In the genomic region with DNA sequence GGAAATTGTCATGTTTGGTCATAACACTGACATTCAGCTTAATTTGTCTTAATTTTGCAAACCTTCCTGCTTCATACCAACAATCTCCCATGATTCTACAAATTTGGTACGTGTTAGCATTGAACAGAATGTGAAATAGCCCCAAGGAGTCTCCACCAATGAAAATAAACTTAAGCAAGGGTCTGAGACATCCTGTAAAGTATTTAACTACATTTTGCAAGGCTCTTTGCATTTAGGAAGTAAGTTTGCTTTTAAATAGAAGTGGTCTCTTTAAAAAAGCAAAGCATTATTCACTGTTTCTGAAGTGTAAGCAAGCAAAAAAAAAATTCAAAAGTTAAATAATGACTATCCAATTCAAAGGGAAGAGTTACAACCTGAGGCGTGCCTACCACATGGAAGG, we compare ENCODE assay signal across 23 cellular contexts.
"Had no signal": no experiment of that assay in that cellular context is flagged by ENCODE, and none has a peak within 500 bp of the region (broad histone marks: within the 10 kb centered on the region; RNA-seq: fewer than 3 reads in every experiment).

No MANE protein-coding gene starts in this region.

- DNase-seq: heart right ventricle; islet precursor cell; midbrain; mucosa of descending colon; naive thymus-derived CD4-positive, alpha-beta T cell; nucleus accumbens; right cardiac atrium; stimulated activated CD4-positive, alpha-beta T cell treated with anti-CD3 and anti-CD28 coated beads, Interleukin-12 subunit alpha, Interleukin-12 subunit beta, amount 100 ng/mL, for 4 hours; stimulated activated CD4-positive, alpha-beta T cell treated with anti-CD3 and anti-CD28 coated beads, Interleukin-15, amount 100 ng/mL, for 24 hours; stimulated activated CD4-positive, alpha-beta T cell treated with anti-CD3 and anti-CD28 coated beads, Interleukin-2, amount 100 ng/mL, for 24 hours; stimulated activated CD4-positive, alpha-beta T cell treated with anti-CD3 and anti-CD28 coated beads, Interleukin-4, amount 100 ng/mL, for 1 hour; stimulated activated naive B cell treated with anti-CD40 and anti-IgM and Interleukin-4, amounts not matched to agents 10 μg/mL and 1 μg/mL and 100 μg/mL, for 72 hours; stimulated activated naive CD8-positive, alpha-beta T cell treated with anti-CD3 and anti-CD28 coated beads, Interleukin-15, Interleukin-2, amounts not matched to agents 100 U/mL and 50 U/mL, for 24 hours; stomach; tibial artery; trophoblast cell; upper lobe of right lung had no signal

- H3K4me1 ChIP-seq: tibial artery, upper lobe of right lung had no signal

- H3K27ac ChIP-seq: hepatocyte, skin epidermis, suprapubic skin, thoracic aorta, tibial artery, upper lobe of right lung had no signal

- H3K36me3 ChIP-seq: heart right ventricle, stomach, suprapubic skin, thoracic aorta, tibial artery, upper lobe of right lung had no signal

- ATAC-seq: mucosa of descending colon; naive thymus-derived CD4-positive, alpha-beta T cell; natural killer cell treated with Interleukin-12 subunit alpha and Interleukin-12 subunit beta and Interleukin-15 and Interleukin-18, amount 100 ng/mL, for 72 hours; sciatic nerve; stimulated activated naive B cell treated with anti-CD40 and anti-IgM and Interleukin-4, amounts not matched to agents 10 μg/mL and 1 μg/mL and 100 μg/mL, for 72 hours; stimulated activated naive CD8-positive, alpha-beta T cell treated with anti-CD3 and anti-CD28 coated beads, Interleukin-15, Interleukin-2, amounts not matched to agents 100 U/mL and 50 U/mL, for 24 hours; upper lobe of right lung had no signal

- H3K4me2 ChIP-seq: hepatocyte had no signal

- H3K9me3 ChIP-seq: heart right ventricle, mucosa of descending colon, stomach, suprapubic skin, thoracic aorta, tibial artery, upper lobe of right lung had no signal

- H3K27me3 ChIP-seq: heart right ventricle, hepatocyte, stomach, suprapubic skin, tibial artery, upper lobe of right lung had no signal

- H3K4me3 ChIP-seq: heart right ventricle, hepatocyte, mucosa of descending colon, skin epidermis, stomach, suprapubic skin, thoracic aorta, tibial artery, upper lobe of right lung had no signal

- H2AFZ ChIP-seq: hepatocyte had no signal
